ENCODE assay signal across 11 cellular contexts in the genomic region with DNA sequence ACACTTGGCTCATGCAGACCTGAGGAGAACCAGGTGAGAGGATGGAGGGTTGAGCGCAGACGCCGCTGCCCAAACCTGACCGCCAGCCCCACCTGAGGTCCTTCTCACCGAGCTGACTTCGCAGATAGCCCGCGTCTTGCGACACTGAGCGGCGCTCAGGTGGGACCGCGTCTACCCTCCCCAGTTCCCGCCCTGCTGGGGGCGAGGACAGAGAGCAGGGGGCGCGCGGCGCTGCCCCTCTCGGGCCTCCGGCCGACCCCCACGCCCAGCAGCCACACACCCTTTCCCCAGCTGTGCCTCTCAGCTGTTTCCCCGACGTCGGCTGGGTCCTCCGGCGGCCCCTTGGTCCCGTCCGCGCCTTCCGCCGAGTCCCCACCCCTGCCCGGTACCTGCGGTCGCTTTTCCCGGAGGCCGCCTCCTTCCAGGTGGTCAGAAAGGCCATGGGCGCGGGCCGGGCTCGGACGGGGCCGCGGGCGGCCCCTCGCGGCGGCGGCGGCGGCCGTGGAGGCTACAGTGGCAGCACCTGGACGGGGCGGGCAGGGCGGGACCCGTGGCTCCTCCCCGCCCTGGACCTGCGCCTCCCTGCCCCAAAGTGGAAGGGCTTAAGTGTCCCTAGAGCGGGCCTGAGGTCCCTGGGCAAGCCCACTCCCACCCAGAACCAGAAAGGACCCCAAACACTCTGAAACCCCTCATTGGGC. TPM values are rescaled to one million over a fixed set of nuclear protein-coding genes. Genes with fewer than 3 reads are reported as not detected.
DNase-seq lines count a peak whose midpoint lies in the region; ATAC-seq, FAIRE-seq and TF ChIP-seq lines count a peak whose summit lies in the region.
"Had no signal": no experiment of that assay in that cellular context is flagged by ENCODE, and none has a peak within 500 bp of the region (broad histone marks: within the 10 kb centered on the region; RNA-seq: fewer than 3 reads in every experiment).

No MANE protein-coding gene starts in this region.

- intact Hi-C loops in kidney (cut with DNase I) (no loop called here), transverse colon (cut with DNase I; ENCODE audit: low total_unique reads) (no loop called here)

- H3K36me3 ChIP-seq in brain microvascular endothelial cell (replicated peaks), result no peaks in the 10 kb centered on the region
- no peaks in the 10 kb centered on the region for H3K36me3 ChIP-seq in kidney (ENCODE audit: control insufficient read depth in 1 of 2, insufficient read depth in 2 of 2, low read length in 2 of 2)
- H3K36me3 ChIP-seq in transverse colon, result no peaks in the 10 kb centered on the region
- H3K36me3 ChIP-seq: neutrophil had no signal

- H3K27me3 ChIP-seq in brain microvascular endothelial cell (replicated peaks), result peaks cover 14% of the 10 kb centered on the region
- H3K27me3 ChIP-seq in transverse colon, result peaks cover 41% of the 10 kb centered on the region

- FAIRE-seq in kidney (lab: Jason Lieb, UNC), result no peak
- FAIRE-seq: TTC549 had no signal

- peak; percentile 61 for DNase-seq in NCI-H748 (lab: John Stamatoyannopoulos, UW; ENCODE audit: unreplicated experiment)
- no peak for DNase-seq in NCI-H748 treated with DMSO at 0.1 percent for 48 hours (lab: John Stamatoyannopoulos, UW)
- no peak for DNase-seq in brain microvascular endothelial cell
- DNase-seq in kidney, result peak; percentile 87
- DNase-seq in transverse colon, result peak; percentile 61
- no peak for DNase-seq in NCI-H1694 (lab: John Stamatoyannopoulos, UW)
- no peak for DNase-seq in NCI-H187 (lab: John Stamatoyannopoulos, UW)
- DNase-seq: AML-193 had no signal

- H3K27ac ChIP-seq in brain microvascular endothelial cell (no peak overlapping the region), kidney (ENCODE audit: low read depth in 2 of 2, low read length in 2 of 2) (no peak overlapping the region), transverse colon (no peak overlapping the region)
- H3K27ac ChIP-seq: neutrophil had no signal

- H3K4me1 ChIP-seq in kidney (ENCODE audit: control insufficient read depth in 1 of 2, insufficient read depth in 1 of 2, low read depth in 1 of 2, low read length in 2 of 2) (peaks cover 0 to 2% of the 10 kb centered on the region in 2 donors), transverse colon (peaks cover 0 to 11% (median 5%) of the 10 kb centered on the region in 4 donors)

- ATAC-seq in HG02642 (IDR thresholded peaks at IDR 0.05; ENCODE audit: poor library complexity, unreplicated experiment), result no peak

- H3K4me3 ChIP-seq in brain microvascular endothelial cell (ENCODE audit: low read depth, low read length) (peak overlapping the region; percentile 27), kidney (ENCODE audit: low read length in 2 of 2) (peak overlapping the region in 1 of 2 donors; percentile 30), transverse colon (peak overlapping the region in 3 of 4 donors; percentile 31 to 45 (median 38))

- no peak for TF ChIP-seq POLR2A in transverse colon (IDR thresholded peaks at IDR 0.05)

- WGBS in transverse colon (ENCODE audit: low coverage in 1 of 2), 2 donors, result 0% methylated on average over 24 of the region's 60 CpGs; no CpG with 5 or more reads in 1 of the 2 donors

- TF ChIP-seq CTCF in brain microvascular endothelial cell (IDR thresholded peaks at IDR 0.05; ENCODE audit: low read depth, low read length, missing control alignments) (no peak), kidney (IDR thresholded peaks at IDR 0.05; ENCODE audit: borderline replicate concordance, extremely low read depth, insufficient read depth) (no peak), transverse colon (IDR thresholded peaks at IDR 0.05) (peak in 1 of 5 experiments; percentile 14)

- in situ Hi-C loops in brain microvascular endothelial cell (cut with HindIII; ENCODE audit: low pct_ligation_motif_present, low sequenced_read_pairs), result no loop called here
- in situ Hi-C loops in transverse colon (cut with MboI; ENCODE audit: low pct_ligation_motif_present in 1 of 4, low pct_unique_long_range_greater_than_20kb in 1 of 4, low sequenced_read_pairs in 3 of 4), result no loop called here

- H3K9me3 ChIP-seq in kidney (ENCODE audit: control insufficient read depth in 1 of 2, low read length in 2 of 2) (no peaks in the 10 kb centered on the region), transverse colon (no peaks in the 10 kb centered on the region)
- H3K9me3 ChIP-seq: neutrophil had no signal

- TF ChIP-seq EP300 in transverse colon (IDR thresholded peaks at IDR 0.05; ENCODE audit: low read depth), result no peak

- H3K9ac ChIP-seq in kidney (ENCODE audit: low read length in 2 of 2), result no peak overlapping the region

RNA-seq across cellular contexts. Expression of a gene that starts 14.4 kb away (rescaled TPM):
- total RNA-seq in kidney (70.1 TPM), transverse colon (10 to 100 TPM; 41.8 to 96.1 (median 73.0) TPM)
- 31.4 TPM for polyA plus RNA-seq in kidney (ENCODE audit: insufficient read depth, low read depth, low replicate concordance)

Comparison
In these comparisons a context has a peak if more than half of its experiments do, and no peak if none do; other contexts are left out.
1. DNase-seq: peak in NCI-H748 (single experiment), kidney (single experiment) and transverse colon (single experiment); none in NCI-H748 treated with DMSO at 0.1 percent for 48 hours (single experiment), brain microvascular endothelial cell (single experiment), NCI-H1694 (single experiment) and NCI-H187 (0 of 2).